Comparison of ENCODE assay signal across 10 cellular contexts in the genomic region with DNA sequence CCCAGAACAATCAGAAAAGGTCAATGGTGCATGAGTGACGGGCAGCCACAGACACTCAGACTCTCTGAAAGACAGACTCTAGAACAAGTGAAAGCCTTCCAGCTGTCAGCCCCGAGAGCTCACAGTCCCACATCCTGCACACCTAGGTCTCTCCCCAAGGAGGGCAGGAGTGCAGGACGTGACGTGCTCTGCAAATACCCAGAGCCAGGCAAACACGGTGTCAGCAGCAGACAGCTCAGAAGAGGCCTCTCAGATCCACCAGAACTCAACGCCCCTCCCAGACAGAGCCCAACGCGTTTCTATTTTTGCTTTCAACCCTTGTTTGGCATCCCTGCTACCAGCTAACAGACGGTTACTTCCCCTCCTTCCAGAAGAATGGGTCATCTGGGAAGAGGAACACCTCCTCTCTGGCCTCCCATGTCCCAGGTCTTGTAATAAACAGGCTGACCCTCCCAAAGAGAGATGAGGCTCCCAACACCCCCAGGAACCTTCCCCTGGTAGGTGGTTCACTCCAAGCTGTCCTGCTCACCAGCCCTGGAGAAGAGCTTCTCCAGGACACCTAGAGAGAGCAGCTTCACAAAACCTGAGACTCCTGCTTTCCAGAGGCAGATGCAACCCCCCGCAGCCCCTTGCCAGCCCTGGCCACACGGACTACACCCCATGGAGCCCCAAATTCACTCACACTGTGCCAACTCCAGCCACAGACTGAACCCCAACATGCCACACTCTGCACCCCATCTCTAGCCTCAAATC. TPM values are rescaled to one million over a fixed set of nuclear protein-coding genes. Genes with fewer than 3 reads are reported as not detected.
DNase-seq lines count a peak whose midpoint lies in the region; ATAC-seq, FAIRE-seq and TF ChIP-seq lines count a peak whose summit lies in the region.
"Had no signal": no experiment of that assay in that cellular context is flagged by ENCODE, and none has a peak within 500 bp of the region (broad histone marks: within the 10 kb centered on the region; RNA-seq: fewer than 3 reads in every experiment).

No MANE protein-coding gene starts in this region.

- peak overlapping the region; percentile 79 for H3K27ac Mint-ChIP-seq in activated CD8-positive, alpha-beta T cell treated with anti-CD3 and anti-CD28 coated beads, Interleukin-2, amount 10 ng/mL, durations not matched to agents 7 days and 5 days
- no peak overlapping the region for H3K27ac Mint-ChIP-seq in MCF 10A (ENCODE audit: low read depth, unreplicated experiment)

- H3K4me1 ChIP-seq in lower lobe of right lung: peaks cover 19% of the 10 kb centered on the region
- peaks cover 0 to 4% of the 10 kb centered on the region in 2 donors for H3K4me1 ChIP-seq in kidney (ENCODE audit: control insufficient read depth in 1 of 2, insufficient read depth in 1 of 2, low read depth in 1 of 2, low read length in 2 of 2)

- no peaks in the 10 kb centered on the region for H3K36me3 ChIP-seq in lower lobe of right lung
- H3K36me3 ChIP-seq in kidney (ENCODE audit: control insufficient read depth in 1 of 2, insufficient read depth in 2 of 2, low read length in 2 of 2): no peaks in the 10 kb centered on the region

- ATAC-seq in GM21723 (IDR thresholded peaks at IDR 0.05; ENCODE audit: unreplicated experiment) (peak; percentile 71), lower lobe of right lung (peak; percentile 53 to 64)
- ATAC-seq in activated CD8-positive, alpha-beta T cell treated with anti-CD3 and anti-CD28 coated beads, Interleukin-2, amount 10 ng/mL, durations not matched to agents 7 days and 5 days: peak; percentile 87

- TF ChIP-seq CTCF in lower lobe of right lung (IDR thresholded peaks at IDR 0.05) (no peak), kidney (IDR thresholded peaks at IDR 0.05; ENCODE audit: borderline replicate concordance, extremely low read depth, insufficient read depth) (no peak), MCF 10A (IDR thresholded peaks at IDR 0.05; ENCODE audit: unreplicated experiment) (no peak)

- H3K4me1 Mint-ChIP-seq in activated CD8-positive, alpha-beta T cell treated with anti-CD3 and anti-CD28 coated beads, Interleukin-2, amount 10 ng/mL, durations not matched to agents 7 days and 5 days (ENCODE audit: low read depth): peaks cover 21% of the 10 kb centered on the region
- peaks cover 42% of the 10 kb centered on the region for H3K4me1 Mint-ChIP-seq in MCF 10A (ENCODE audit: insufficient read depth, unreplicated experiment)

- DNase-seq in GM03348 (ENCODE audit: low spot score): peak; percentile 27
- peak; percentile 70 for DNase-seq in activated CD8-positive, alpha-beta T cell treated with anti-CD3 and anti-CD28 coated beads, Interleukin-2, amount 10 ng/mL, durations not matched to agents 7 days and 5 days
- no peak for DNase-seq in lower lobe of right lung
- DNase-seq in kidney: no peak
- DNase-seq in OCI-M2 (lab: John Stamatoyannopoulos, UW; ENCODE audit: unreplicated experiment): no peak
- no peak for DNase-seq in foreskin melanocyte
- DNase-seq in MCF 10A (ENCODE audit: unreplicated experiment): no peak
- DNase-seq: activated CD8-positive, alpha-beta memory T cell treated with anti-CD3 and anti-CD28 coated beads for 24 hours; effector CD4-positive, alpha-beta T cell had no signal

- H3K4me3 ChIP-seq in lower lobe of right lung: no peak overlapping the region
- no peak overlapping the region for H3K4me3 ChIP-seq in kidney (ENCODE audit: low read length in 2 of 2)

- CTCF ChIA-PET in activated CD8-positive, alpha-beta T cell treated with anti-CD3 and anti-CD28 coated beads, Interleukin-2, amount 10 ng/mL, durations not matched to agents 7 days and 5 days (lab: Charles Lee): interaction anchor here (0.9 to 1.7 kb wide), 4 partner anchors 11 to 113 kb away, joined by 3 to 5 read pairs (median 3); no protein-coding TSS in a partner anchor
- CTCF ChIA-PET in MCF 10A (lab: Yijun Ruan, JAX): interaction anchor here (0.7 to 1.0 kb wide), 3 partner anchors 9 to 77 kb away, joined by 3 read pairs; no protein-coding TSS in a partner anchor

- POLR2A ChIA-PET in activated CD8-positive, alpha-beta T cell treated with anti-CD3 and anti-CD28 coated beads, Interleukin-2, amount 10 ng/mL, durations not matched to agents 7 days and 5 days (lab: Charles Lee): interaction anchor here (1.1 to 1.3 kb wide), 2 partner anchors 27 to 91 kb away, joined by 3 to 5 read pairs; a partner anchor contains a TSS
- POLR2A ChIA-PET in MCF 10A (lab: Yijun Ruan, JAX): interaction anchor here (0.8 to 6.3 kb wide), 2 partner anchors 17 to 42 kb away, joined by 3 to 45 read pairs; no protein-coding TSS in a partner anchor

- intact Hi-C loops in lower lobe of right lung (cut with DNase I) (no loop called here), kidney (cut with DNase I) (no loop called here), MCF 10A (cut with micrococcal nuclease) (no loop called here)

- no peaks in the 10 kb centered on the region for H3K9me3 Mint-ChIP-seq in activated CD8-positive, alpha-beta T cell treated with anti-CD3 and anti-CD28 coated beads, Interleukin-2, amount 10 ng/mL, durations not matched to agents 7 days and 5 days (ENCODE audit: insufficient read depth)
- H3K9me3 Mint-ChIP-seq in MCF 10A (ENCODE audit: unreplicated experiment): no peaks in the 10 kb centered on the region

- peaks cover 9% of the 10 kb centered on the region for H3K27me3 Mint-ChIP-seq in activated CD8-positive, alpha-beta T cell treated with anti-CD3 and anti-CD28 coated beads, Interleukin-2, amount 10 ng/mL, durations not matched to agents 7 days and 5 days (ENCODE audit: low read depth)
- H3K27me3 Mint-ChIP-seq in MCF 10A (ENCODE audit: insufficient read depth, unreplicated experiment): no peaks in the 10 kb centered on the region

- no TSS peak for BruUV-seq in MCF 10A (replicated peaks; lab: Mats Ljungman, UMichigan)

- H3K27ac ChIP-seq in lower lobe of right lung: peak overlapping the region; percentile 11
- no peak overlapping the region for H3K27ac ChIP-seq in kidney (ENCODE audit: low read depth in 2 of 2, low read length in 2 of 2)

- no peaks in the 10 kb centered on the region for H3K36me3 Mint-ChIP-seq in activated CD8-positive, alpha-beta T cell treated with anti-CD3 and anti-CD28 coated beads, Interleukin-2, amount 10 ng/mL, durations not matched to agents 7 days and 5 days (ENCODE audit: low read depth)
- peaks cover 4% of the 10 kb centered on the region for H3K36me3 Mint-ChIP-seq in MCF 10A (ENCODE audit: insufficient read depth, unreplicated experiment)

- H3K9me3 ChIP-seq in lower lobe of right lung: no peaks in the 10 kb centered on the region
- no peaks in the 10 kb centered on the region for H3K9me3 ChIP-seq in kidney (ENCODE audit: control insufficient read depth in 1 of 2, low read length in 2 of 2)

- no peak overlapping the region for H3K9ac ChIP-seq in kidney (ENCODE audit: low read length in 2 of 2)

- H3K27me3 ChIP-seq in lower lobe of right lung (ENCODE audit: low read depth): no peaks in the 10 kb centered on the region

- no peak overlapping the region for H3K4me3 Mint-ChIP-seq in activated CD8-positive, alpha-beta T cell treated with anti-CD3 and anti-CD28 coated beads, Interleukin-2, amount 10 ng/mL, durations not matched to agents 7 days and 5 days
- H3K4me3 Mint-ChIP-seq in MCF 10A (ENCODE audit: unreplicated experiment): no peak overlapping the region

- no peak for FAIRE-seq in kidney (lab: Jason Lieb, UNC)

RNA-seq across cellular contexts. Expression of gene PITPNM3, which starts 7.6 kb away (rescaled TPM):
- under 1 TPM; 0.68 to 0.71 TPM for total RNA-seq in activated CD8-positive, alpha-beta T cell treated with anti-CD3 and anti-CD28 coated beads, Interleukin-2, amount 10 ng/mL, durations not matched to agents 7 days and 5 days
- total RNA-seq in lower lobe of right lung (12.3 TPM), kidney (9.1 TPM), MCF 10A (2022) (22.8 and 30.6 TPM in 2 replicates)
- 1.8 TPM for polyA plus RNA-seq in kidney (ENCODE audit: insufficient read depth, low read depth, low replicate concordance)

Comparison
In these comparisons a context has a peak if more than half of its experiments do, and no peak if none do; other contexts are left out.
1. DNase-seq: peak in GM03348 (single experiment) and activated CD8-positive, alpha-beta T cell treated with anti-CD3 and anti-CD28 coated beads, Interleukin-2, amount 10 ng/mL, durations not matched to agents 7 days and 5 days (single experiment); none in lower lobe of right lung (single experiment), kidney (single experiment), OCI-M2 (single experiment), foreskin melanocyte (single experiment) and MCF 10A (single experiment).
2. Peak in every context shown above with its lines, with median percentiles within 50 percentile points of each other: ATAC-seq.